Comparison of ENCODE assay signal across 11 cellular contexts in genomic region chr22:45319319-45319675, GRCh38. TPM values are rescaled to one million over a fixed set of nuclear protein-coding genes. Genes with fewer than 3 reads are reported as not detected.
DNase-seq lines count a peak whose midpoint lies in the region; ATAC-seq and TF ChIP-seq lines count a peak whose summit lies in the region.
"Had no signal": no experiment of that assay in that cellular context is flagged by ENCODE, and none has a peak within 500 bp of the region (broad histone marks: within the 10 kb centered on the region; RNA-seq: fewer than 3 reads in every experiment).

No MANE protein-coding gene starts in this region.

- TF ChIP-seq POLR2A in thyroid gland (IDR thresholded peaks at IDR 0.05), result no peak
- no peak for TF ChIP-seq POLR2A in erythroblast (IDR thresholded peaks at IDR 0.05; ENCODE audit: low read length)

- ATAC-seq in lung (ENCODE audit: insufficient read depth, low FRiP score) (no peak), HG02884 (IDR thresholded peaks at IDR 0.05; ENCODE audit: unreplicated experiment) (no peak)

- peaks cover 29% of the 10 kb centered on the region for H3K36me3 Mint-ChIP-seq in activated CD4-positive, alpha-beta T cell treated with anti-CD3 and anti-CD28 coated beads, Interleukin-2, amount 10 ng/mL, durations not matched to agents 24 days and 14 days (ENCODE audit: low read depth)

- peak overlapping the region; percentile 97 for H3K27ac Mint-ChIP-seq in activated CD4-positive, alpha-beta T cell treated with anti-CD3 and anti-CD28 coated beads, Interleukin-2, amount 10 ng/mL, durations not matched to agents 24 days and 14 days
- H3K27ac Mint-ChIP-seq: progenitor cell of endocrine pancreas had no signal

- H3K27me3 ChIP-seq in lung (ENCODE audit: control insufficient read depth, insufficient read depth) (no peaks in the 10 kb centered on the region), thyroid gland (no peaks in the 10 kb centered on the region)

- no peak overlapping the region for H3K4me3 ChIP-seq in lung
- no peak overlapping the region for H3K4me3 ChIP-seq in thyroid gland (replicated peaks in 1 of 3)

- no peaks in the 10 kb centered on the region for H3K27me3 Mint-ChIP-seq in activated CD4-positive, alpha-beta T cell treated with anti-CD3 and anti-CD28 coated beads, Interleukin-2, amount 10 ng/mL, durations not matched to agents 24 days and 14 days
- H3K27me3 Mint-ChIP-seq: progenitor cell of endocrine pancreas had no signal

- DNase-seq in activated CD4-positive, alpha-beta T cell treated with anti-CD3 and anti-CD28 coated beads, Interleukin-2, amount 10 ng/mL, durations not matched to agents 24 days and 14 days, result no peak
- DNase-seq in activated CD4-positive, alpha-beta T cell treated with anti-CD3 and anti-CD28 coated beads for 4 hours, result no peak
- peak; percentile 10 for DNase-seq in amniotic epithelial cell (ENCODE audit: low read depth)
- DNase-seq in lung (ENCODE audit: low spot score), result no peak
- no peak for DNase-seq in thyroid gland
- no peak for DNase-seq in erythroblast (lab: John Stamatoyannopoulos, UW)
- DNase-seq in stimulated activated CD4-positive, alpha-beta T cell treated with anti-CD3 and anti-CD28 coated beads, Interleukin-2, amount 100 ng/mL, for 48 hours, result no peak

- H3K36me3 ChIP-seq in lung (ENCODE audit: control insufficient read depth in 2 of 2, insufficient read depth in 2 of 2, low read length in 2 of 2) (peaks cover 4 to 12% of the 10 kb centered on the region in 2 donors), thyroid gland (peaks cover 14 to 18% of the 10 kb centered on the region in 2 donors)

- intact Hi-C loops in activated CD4-positive, alpha-beta T cell treated with anti-CD3 and anti-CD28 coated beads, Interleukin-2, amount 10 ng/mL, durations not matched to agents 24 days and 14 days (cut with micrococcal nuclease), result loop anchor here (2.0 kb wide), 1 partner anchor 94 kb away; the partner anchor contains the start of genes RIBC2 and SMC1B
- intact Hi-C loops in thyroid gland (cut with DNase I), result no loop called here

- H3K4me3 Mint-ChIP-seq in activated CD4-positive, alpha-beta T cell treated with anti-CD3 and anti-CD28 coated beads, Interleukin-2, amount 10 ng/mL, durations not matched to agents 24 days and 14 days, result peak overlapping the region; percentile 83

- peak overlapping the region; percentile 13 to 48 for H3K27ac ChIP-seq in lung (ENCODE audit: low read depth in 1 of 2, low read length in 1 of 2)
- peak overlapping the region in 2 of 3 donors; percentile 69 to 78 for H3K27ac ChIP-seq in thyroid gland
- H3K27ac ChIP-seq: C4-2B had no signal

- no peak for TF ChIP-seq CTCF in lung (IDR thresholded peaks at IDR 0.05; ENCODE audit: control extremely low read depth, extremely low read depth)
- TF ChIP-seq CTCF in thyroid gland (IDR thresholded peaks at IDR 0.05), result no peak

- WGBS in lung, 2 donors, result 63 to 80% methylated on average over 5 of the region's 5 CpGs
- WGBS in thyroid gland, 2 donors, result 52 to 69% methylated on average over 5 of the region's 5 CpGs

- peaks cover 70% of the 10 kb centered on the region for H3K4me1 Mint-ChIP-seq in activated CD4-positive, alpha-beta T cell treated with anti-CD3 and anti-CD28 coated beads, Interleukin-2, amount 10 ng/mL, durations not matched to agents 24 days and 14 days

- H3K4me1 ChIP-seq in lung (ENCODE audit: control insufficient read depth in 2 of 2, insufficient read depth in 2 of 2, low read length in 2 of 2), result peaks cover 13% of the 10 kb centered on the region in 2 donors
- peaks cover 5 to 17% of the 10 kb centered on the region in 2 donors for H3K4me1 ChIP-seq in thyroid gland

- H3K9me3 ChIP-seq in lung (ENCODE audit: control insufficient read depth in 2 of 2, insufficient read depth in 1 of 2, low read length in 1 of 2) (no peaks in the 10 kb centered on the region), thyroid gland (no peaks in the 10 kb centered on the region)

- H3K9me3 Mint-ChIP-seq in activated CD4-positive, alpha-beta T cell treated with anti-CD3 and anti-CD28 coated beads, Interleukin-2, amount 10 ng/mL, durations not matched to agents 24 days and 14 days, result no peaks in the 10 kb centered on the region

RNA-seq across cellular contexts. Expression of gene FAM118A, which starts 9.6 kb away (rescaled TPM):
- 32.0 and 32.5 TPM in 2 replicates for total RNA-seq in activated CD4-positive, alpha-beta T cell treated with anti-CD3 and anti-CD28 coated beads, Interleukin-2, amount 10 ng/mL, durations not matched to agents 24 days and 14 days
- total RNA-seq in lung (10 to 100 TPM; 14.6 to 42.3 TPM), thyroid gland (100 to 1,000 TPM in 1 of 4 donors, 10 to 100 TPM in 3; 15.7 to 104 (median 75.3) TPM)
- 10 to 100 TPM; 12.0 to 71.8 TPM for polyA plus RNA-seq in lung

RNA-seq across cellular contexts. Expression of gene UPK3A, which starts 34.5 kb away (rescaled TPM):
- total RNA-seq in activated CD4-positive, alpha-beta T cell treated with anti-CD3 and anti-CD28 coated beads, Interleukin-2, amount 10 ng/mL, durations not matched to agents 24 days and 14 days, result not detected in 2 replicates
- total RNA-seq in lung (not detected), thyroid gland (1 to 10 TPM in 3 of 4 donors, not detected in 1; 2.1 to 3.9 (median 2.6) TPM)
- polyA plus RNA-seq in lung, result under 1 TPM; 0.30 to 0.55 TPM
- polyA plus RNA-seq: adipose tissue had no signal
